ENCODE assay signal across 10 cellular contexts in genomic region chr3:143604849-143605660, GRCh38.
DNase-seq lines count a peak whose midpoint lies in the region; ATAC-seq lines count a peak whose summit lies in the region.
"Had no signal": no experiment of that assay in that cellular context is flagged by ENCODE, and none has a peak within 500 bp of the region (broad histone marks: within the 10 kb centered on the region; RNA-seq: fewer than 3 reads in every experiment).

No MANE protein-coding gene starts in this region.

- H3K36me3 Mint-ChIP-seq in memory B cell = peaks cover 3% of the 10 kb centered on the region
- no peaks in the 10 kb centered on the region for H3K36me3 Mint-ChIP-seq in activated naive CD4-positive, alpha-beta T cell treated with anti-CD3 and anti-CD28 coated beads, Interleukin-2, amount 10 ng/mL, durations not matched to agents 7 days and 5 days

- peak overlapping the region; percentile 55 for H3K27ac Mint-ChIP-seq in memory B cell
- H3K27ac Mint-ChIP-seq in activated naive CD4-positive, alpha-beta T cell treated with anti-CD3 and anti-CD28 coated beads, Interleukin-2, amount 10 ng/mL, durations not matched to agents 7 days and 5 days = no peak overlapping the region

- no peak overlapping the region for H3K4me3 Mint-ChIP-seq in memory B cell
- H3K4me3 Mint-ChIP-seq in activated naive CD4-positive, alpha-beta T cell treated with anti-CD3 and anti-CD28 coated beads, Interleukin-2, amount 10 ng/mL, durations not matched to agents 7 days and 5 days = no peak overlapping the region

- DNase-seq in memory B cell (ENCODE audit: low spot score in 2 of 2) (no peak), DMS153 treated with DMSO at 0.1 percent for 48 hours (lab: John Stamatoyannopoulos, UW; ENCODE audit: unreplicated experiment) (no peak), NCI-H748 (lab: John Stamatoyannopoulos, UW; ENCODE audit: unreplicated experiment) (no peak)
- no peak for DNase-seq in activated CD4-positive, alpha-beta T cell treated with anti-CD3 and anti-CD28 coated beads, Interleukin-2, amount 50 U/mL, for 1 hour
- DNase-seq in activated naive CD4-positive, alpha-beta T cell treated with anti-CD3 and anti-CD28 coated beads, Interleukin-2, amount 10 ng/mL, durations not matched to agents 7 days and 5 days = no peak
- DNase-seq: NCI-H69; stimulated activated CD4-positive, alpha-beta T cell treated with anti-CD3 and anti-CD28 coated beads, Interleukin-4, amount 100 ng/mL, for 24 hours had no signal

- CTCF ChIA-PET in activated naive CD4-positive, alpha-beta T cell treated with anti-CD3 and anti-CD28 coated beads, Interleukin-2, amount 10 ng/mL, durations not matched to agents 7 days and 5 days (lab: Charles Lee) = no interaction called here

- ATAC-seq in GM18907 (IDR thresholded peaks at IDR 0.05; ENCODE audit: unreplicated experiment) (peak; percentile 93), GM21723 (IDR thresholded peaks at IDR 0.05; ENCODE audit: unreplicated experiment) (peak; percentile 93), HG03439 (IDR thresholded peaks at IDR 0.05; ENCODE audit: unreplicated experiment) (peak; percentile 73), memory B cell (ENCODE audit: low read depth) (peak; percentile 94)

- no peaks in the 10 kb centered on the region for H3K9me3 Mint-ChIP-seq in memory B cell
- no peaks in the 10 kb centered on the region for H3K9me3 Mint-ChIP-seq in activated naive CD4-positive, alpha-beta T cell treated with anti-CD3 and anti-CD28 coated beads, Interleukin-2, amount 10 ng/mL, durations not matched to agents 7 days and 5 days

- H3K27me3 Mint-ChIP-seq in memory B cell = no peaks in the 10 kb centered on the region
- no peaks in the 10 kb centered on the region for H3K27me3 Mint-ChIP-seq in activated naive CD4-positive, alpha-beta T cell treated with anti-CD3 and anti-CD28 coated beads, Interleukin-2, amount 10 ng/mL, durations not matched to agents 7 days and 5 days

- H3K4me1 Mint-ChIP-seq in memory B cell = peaks cover 13% of the 10 kb centered on the region
- no peaks in the 10 kb centered on the region for H3K4me1 Mint-ChIP-seq in activated naive CD4-positive, alpha-beta T cell treated with anti-CD3 and anti-CD28 coated beads, Interleukin-2, amount 10 ng/mL, durations not matched to agents 7 days and 5 days
